In the genomic region with DNA sequence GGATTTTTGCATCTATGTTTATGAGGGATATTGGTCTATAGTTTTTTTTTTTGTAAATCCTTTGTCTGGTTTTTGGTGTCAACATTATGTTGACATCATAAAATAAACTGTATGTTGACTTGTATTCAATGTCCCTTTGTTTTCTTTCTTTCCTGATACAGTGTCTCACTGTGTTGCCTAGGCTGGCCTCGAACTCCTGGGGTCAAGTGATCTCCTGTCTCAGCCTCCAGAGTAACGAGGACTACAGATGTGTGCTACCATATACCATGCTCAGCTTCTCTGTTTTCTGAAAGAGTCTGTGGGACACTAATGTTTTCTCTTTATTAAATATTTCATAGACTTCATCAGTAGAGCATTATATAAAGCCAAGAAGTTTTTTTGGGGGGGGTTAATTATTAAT, we compare ENCODE assay signal across 16 cellular contexts. TPM values are rescaled to one million over a fixed set of nuclear protein-coding genes. Genes with fewer than 3 reads are reported as not detected.
DNase-seq lines count a peak whose midpoint lies in the region; ATAC-seq lines count a peak whose summit lies in the region.
"Had no signal": no experiment of that assay in that cellular context is flagged by ENCODE, and none has a peak within 500 bp of the region (broad histone marks: within the 10 kb centered on the region; RNA-seq: fewer than 3 reads in every experiment).

No MANE protein-coding gene starts in this region.

- H3K4me1 ChIP-seq in naive thymus-derived CD4-positive, alpha-beta T cell (ENCODE audit: control insufficient read depth in 2 of 2, insufficient read depth in 2 of 2, low read length in 2 of 2), result peaks cover 6 to 33% of the 10 kb centered on the region in 2 donors
- H3K4me1 ChIP-seq: BE2C, Caco-2 had no signal

- no peaks in the 10 kb centered on the region for H3K36me3 ChIP-seq in naive thymus-derived CD4-positive, alpha-beta T cell (ENCODE audit: control insufficient read depth in 2 of 3, insufficient read depth in 3 of 3, low read length in 3 of 3)
- H3K36me3 ChIP-seq: BE2C had no signal

- H3K27me3 Mint-ChIP-seq in activated naive CD4-positive, alpha-beta T cell treated with anti-CD3 and anti-CD28 coated beads for 36 hours (ENCODE audit: low read depth), result no peaks in the 10 kb centered on the region
- H3K27me3 Mint-ChIP-seq in activated naive CD8-positive, alpha-beta T cell treated with anti-CD3 and anti-CD28 coated beads, Interleukin-2, amount 10 ng/mL, durations not matched to agents 7 days and 5 days, result no peaks in the 10 kb centered on the region
- H3K27me3 Mint-ChIP-seq in activated naive CD8-positive, alpha-beta T cell treated with anti-CD3 and anti-CD28 coated beads, Interleukin-2, amount 50 U/mL, for 24 hours, result peaks cover 8% of the 10 kb centered on the region
- peaks cover 0 to 48% (median 0%) of the 10 kb centered on the region in 5 donors for H3K27me3 Mint-ChIP-seq in naive thymus-derived CD4-positive, alpha-beta T cell

- peaks cover 9% of the 10 kb centered on the region for H3K36me3 Mint-ChIP-seq in activated naive CD4-positive, alpha-beta T cell treated with anti-CD3 and anti-CD28 coated beads for 36 hours (ENCODE audit: low read depth)
- peaks cover 48% of the 10 kb centered on the region for H3K36me3 Mint-ChIP-seq in activated naive CD8-positive, alpha-beta T cell treated with anti-CD3 and anti-CD28 coated beads, Interleukin-2, amount 10 ng/mL, durations not matched to agents 7 days and 5 days
- H3K36me3 Mint-ChIP-seq in activated naive CD8-positive, alpha-beta T cell treated with anti-CD3 and anti-CD28 coated beads, Interleukin-2, amount 50 U/mL, for 24 hours (ENCODE audit: low read depth), result peaks cover 23% of the 10 kb centered on the region
- peaks cover 16 to 66% (median 39%) of the 10 kb centered on the region in 5 donors for H3K36me3 Mint-ChIP-seq in naive thymus-derived CD4-positive, alpha-beta T cell

- POLR2A ChIA-PET in activated naive CD8-positive, alpha-beta T cell treated with anti-CD3 and anti-CD28 coated beads, Interleukin-2, amount 10 ng/mL, durations not matched to agents 7 days and 5 days (lab: Charles Lee), result interaction anchor here (0.6 kb wide), 1 partner anchor 16 kb away, joined by 3 read pairs; no protein-coding TSS in a partner anchor
- POLR2A ChIA-PET in naive thymus-derived CD4-positive, alpha-beta T cell (lab: Charles Lee), result interaction anchor here (1.7 kb wide), 1 partner anchor 13 kb away, joined by 9 read pairs; no protein-coding TSS in a partner anchor

- H3K27me3 ChIP-seq in naive thymus-derived CD4-positive, alpha-beta T cell (ENCODE audit: control insufficient read depth in 2 of 2, insufficient read depth in 2 of 2, low read length in 2 of 2), result no peaks in the 10 kb centered on the region
- H3K27me3 ChIP-seq: BE2C had no signal

- no peaks in the 10 kb centered on the region for H3K9me3 ChIP-seq in naive thymus-derived CD4-positive, alpha-beta T cell (ENCODE audit: control insufficient read depth in 2 of 3, low read length in 3 of 3)
- H3K9me3 ChIP-seq: BE2C had no signal

- H3K27ac Mint-ChIP-seq in activated naive CD4-positive, alpha-beta T cell treated with anti-CD3 and anti-CD28 coated beads for 36 hours, result peak overlapping the region; percentile 25
- peak overlapping the region; percentile 28 for H3K27ac Mint-ChIP-seq in activated naive CD8-positive, alpha-beta T cell treated with anti-CD3 and anti-CD28 coated beads, Interleukin-2, amount 10 ng/mL, durations not matched to agents 7 days and 5 days
- H3K27ac Mint-ChIP-seq in activated naive CD8-positive, alpha-beta T cell treated with anti-CD3 and anti-CD28 coated beads, Interleukin-2, amount 50 U/mL, for 24 hours, result no peak overlapping the region
- peak overlapping the region in 7 of 9 donors; percentile 39 to 97 (median 75) for H3K27ac Mint-ChIP-seq in naive thymus-derived CD4-positive, alpha-beta T cell

- H3K4me3 ChIP-seq in naive thymus-derived CD4-positive, alpha-beta T cell (ENCODE audit: low read length), result no peak overlapping the region
- H3K4me3 ChIP-seq: GM23248 had no signal

- peaks cover 8% of the 10 kb centered on the region for H3K9me3 Mint-ChIP-seq in activated naive CD4-positive, alpha-beta T cell treated with anti-CD3 and anti-CD28 coated beads for 36 hours
- peaks cover 10% of the 10 kb centered on the region for H3K9me3 Mint-ChIP-seq in activated naive CD8-positive, alpha-beta T cell treated with anti-CD3 and anti-CD28 coated beads, Interleukin-2, amount 10 ng/mL, durations not matched to agents 7 days and 5 days
- peaks cover 19% of the 10 kb centered on the region for H3K9me3 Mint-ChIP-seq in activated naive CD8-positive, alpha-beta T cell treated with anti-CD3 and anti-CD28 coated beads, Interleukin-2, amount 50 U/mL, for 24 hours
- peaks cover 0 to 28% (median 11%) of the 10 kb centered on the region in 11 donors for H3K9me3 Mint-ChIP-seq in naive thymus-derived CD4-positive, alpha-beta T cell

- no peak for ATAC-seq in activated naive CD8-positive, alpha-beta T cell treated with anti-CD3 and anti-CD28 coated beads, Interleukin-2, amount 10 ng/mL, durations not matched to agents 7 days and 5 days (ENCODE audit: low read depth)
- ATAC-seq in activated naive CD8-positive, alpha-beta T cell treated with anti-CD3 and anti-CD28 coated beads, Interleukin-2, amount 50 U/mL, for 24 hours, result no peak
- no peak for ATAC-seq in naive thymus-derived CD4-positive, alpha-beta T cell

- H3K4me3 Mint-ChIP-seq in activated naive CD4-positive, alpha-beta T cell treated with anti-CD3 and anti-CD28 coated beads for 36 hours, result peak overlapping the region; percentile 15
- H3K4me3 Mint-ChIP-seq in activated naive CD8-positive, alpha-beta T cell treated with anti-CD3 and anti-CD28 coated beads, Interleukin-2, amount 10 ng/mL, durations not matched to agents 7 days and 5 days, result peak overlapping the region; percentile 28
- no peak overlapping the region for H3K4me3 Mint-ChIP-seq in activated naive CD8-positive, alpha-beta T cell treated with anti-CD3 and anti-CD28 coated beads, Interleukin-2, amount 50 U/mL, for 24 hours
- peak overlapping the region in 7 of 10 donors; percentile 23 to 83 (median 43) for H3K4me3 Mint-ChIP-seq in naive thymus-derived CD4-positive, alpha-beta T cell

- CTCF ChIA-PET in activated naive CD4-positive, alpha-beta T cell treated with anti-CD3 and anti-CD28 coated beads for 36 hours (lab: Charles Lee), result interaction anchor here (1.2 kb wide), 1 partner anchor 10 kb away, joined by 4 read pairs; no protein-coding TSS in a partner anchor
- CTCF ChIA-PET in naive thymus-derived CD4-positive, alpha-beta T cell (lab: Charles Lee), result no interaction called here

- intact Hi-C loops in activated naive CD4-positive, alpha-beta T cell treated with anti-CD3 and anti-CD28 coated beads for 36 hours (cut with micrococcal nuclease), result no loop called here
- intact Hi-C loops in naive thymus-derived CD4-positive, alpha-beta T cell (cut with micrococcal nuclease), result no loop called here

- peaks cover 72% of the 10 kb centered on the region for H3K4me1 Mint-ChIP-seq in activated naive CD4-positive, alpha-beta T cell treated with anti-CD3 and anti-CD28 coated beads for 36 hours (ENCODE audit: low read depth)
- peaks cover 37% of the 10 kb centered on the region for H3K4me1 Mint-ChIP-seq in activated naive CD8-positive, alpha-beta T cell treated with anti-CD3 and anti-CD28 coated beads, Interleukin-2, amount 10 ng/mL, durations not matched to agents 7 days and 5 days
- peaks cover 52% of the 10 kb centered on the region for H3K4me1 Mint-ChIP-seq in activated naive CD8-positive, alpha-beta T cell treated with anti-CD3 and anti-CD28 coated beads, Interleukin-2, amount 50 U/mL, for 24 hours
- H3K4me1 Mint-ChIP-seq in naive thymus-derived CD4-positive, alpha-beta T cell, result peaks cover 49 to 93% (median 86%) of the 10 kb centered on the region in 7 donors

- no peak for DNase-seq in activated naive CD4-positive, alpha-beta T cell treated with anti-CD3 and anti-CD28 coated beads for 36 hours
- no peak for DNase-seq in activated naive CD4-positive, alpha-beta T cell treated with Interleukin-2 at 50 U/mL for 16 hours
- DNase-seq in activated naive CD8-positive, alpha-beta T cell treated with anti-CD3 and anti-CD28 coated beads, Interleukin-2, amount 10 ng/mL, durations not matched to agents 7 days and 5 days, result no peak
- DNase-seq in activated naive CD8-positive, alpha-beta T cell treated with anti-CD3 and anti-CD28 coated beads, Interleukin-2, amount 50 U/mL, for 24 hours, result no peak
- DNase-seq in naive thymus-derived CD4-positive, alpha-beta T cell, result no peak
- DNase-seq in NOMO-1 (lab: John Stamatoyannopoulos, UW; ENCODE audit: unreplicated experiment in 2 of 2) (no peak), hypothalamus (lab: John Stamatoyannopoulos, UW) (no peak)
- DNase-seq: ACHN; BE2C; C1 segment of cervical spinal cord; Caco-2; CD4-positive, CD25-positive, alpha-beta regulatory T cell; GM23248; HCEC 1CT had no signal

- H3K27ac ChIP-seq in naive thymus-derived CD4-positive, alpha-beta T cell (ENCODE audit: low read depth, low read length), result no peak overlapping the region
- H3K27ac ChIP-seq: GM23248, HL-60 had no signal

RNA-seq across cellular contexts. Expression of a gene that starts 18.3 kb away (rescaled TPM):
- total RNA-seq in activated naive CD4-positive, alpha-beta T cell treated with anti-CD3 and anti-CD28 coated beads for 36 hours, result 1 to 10 TPM; 4.9 to 6.3 TPM
- total RNA-seq in activated naive CD8-positive, alpha-beta T cell treated with anti-CD3 and anti-CD28 coated beads, Interleukin-2, amount 10 ng/mL, durations not matched to agents 7 days and 5 days, result 10 to 100 TPM; 20.5 to 20.9 TPM
- 10 to 100 TPM; 28.8 to 85.5 (median 69.9) TPM for total RNA-seq in naive thymus-derived CD4-positive, alpha-beta T cell
- 10 to 100 TPM; 16.0 to 30.4 TPM for polyA plus RNA-seq in naive thymus-derived CD4-positive, alpha-beta T cell
- total RNA-seq: HT1080 had no signal
